32 cellular contexts compared by ENCODE assay signal in genomic region chr12:76124456-76124855, GRCh38. TPM values are rescaled to one million over a fixed set of nuclear protein-coding genes. Genes with fewer than 3 reads are reported as not detected.
A peak's percentile ranks its signal among the peaks of the same experiment; 100 is the strongest.
DNase-seq lines count a peak whose midpoint lies in the region; ATAC-seq, FAIRE-seq and TF ChIP-seq lines count a peak whose summit lies in the region.
"Had no signal": no experiment of that assay in that cellular context is flagged by ENCODE, and none has a peak within 500 bp of the region (broad histone marks: within the 10 kb centered on the region; RNA-seq: fewer than 3 reads in every experiment).

No MANE protein-coding gene starts in this region.

- H3K9me1 ChIP-seq in IMR-90 (ENCODE audit: insufficient read depth, low read length) (peaks cover 10% of the 10 kb centered on the region), K562 (ENCODE audit: control insufficient read depth, insufficient read depth, low read length) (no peaks in the 10 kb centered on the region)

- H3K27me3 Mint-ChIP-seq in activated naive CD4-positive, alpha-beta T cell treated with anti-CD3 and anti-CD28 coated beads for 36 hours (ENCODE audit: low read depth): no peaks in the 10 kb centered on the region
- H3K27me3 Mint-ChIP-seq: activated CD4-positive, alpha-beta memory T cell treated with anti-CD3 and anti-CD28 coated beads, Interleukin-2, amount 10 ng/mL, durations not matched to agents 7 days and 5 days; activated naive CD8-positive, alpha-beta T cell treated with anti-CD3 and anti-CD28 coated beads for 36 hours; activated T-helper 17 cell treated with anti-CD3 and anti-CD28 coated beads, Interleukin-2, amount 50 U/mL, for 72 hours; natural killer cell treated with Interleukin-12 subunit alpha and Interleukin-12 subunit beta and Interleukin-15 and Interleukin-18, amount 100 ng/mL, for 72 hours; T-cell had no signal

- H3K9ac ChIP-seq in IMR-90 (ENCODE audit: low read depth, low read length) (no peak overlapping the region), K562 (ENCODE audit: insufficient read depth in 1 of 2, low read depth in 2 of 2, low read length in 2 of 2) (no peak overlapping the region)

- H3K56ac ChIP-seq in IMR-90 (ENCODE audit: extremely low read depth, insufficient read depth, low read length): no peak overlapping the region

- CTCF ChIA-PET in IMR-90 (lab: Yijun Ruan, JAX): interaction anchor here (1.4 kb wide), 1 partner anchor 9 kb away, joined by 6 read pairs; no protein-coding TSS in a partner anchor
- CTCF ChIA-PET in K562 (lab: Yijun Ruan, JAX; ENCODE audit: low intra/inter-chr PET ratio): no interaction called here
- CTCF ChIA-PET in activated naive CD4-positive, alpha-beta T cell treated with anti-CD3 and anti-CD28 coated beads for 36 hours (lab: Charles Lee): interaction anchor here (0.6 kb wide), 1 partner anchor 339 kb away, joined by 3 read pairs; no protein-coding TSS in a partner anchor

- POLR2A ChIA-PET in IMR-90 (lab: Charles Lee; ENCODE audit: unreplicated experiment) (no interaction called here), K562 (lab: Yijun Ruan, JAX) (interaction anchor here (0.7 to 2.4 kb wide), 3 partner anchors 10 to 22 kb away, joined by 3 to 9 read pairs (median 3); no protein-coding TSS in a partner anchor)

- H3K4me1 ChIP-seq in IMR-90 (ENCODE audit: control insufficient read depth, insufficient read depth, low read length): peaks cover 5% of the 10 kb centered on the region; the same call in 1 of the 2 replicates
- H3K4me1 ChIP-seq in K562 (replicated peaks in 1 of 2; ENCODE audit: control insufficient read depth in 2 of 2, insufficient read depth in 2 of 2, low read length in 2 of 2): no peaks in the 10 kb centered on the region; a peak in 1 of 5 replicates
- H3K4me1 ChIP-seq in adrenal gland (replicated peaks in 1 of 2): peaks cover 0 to 5% of the 10 kb centered on the region in 2 donors
- H3K4me1 ChIP-seq: A549, BE2C had no signal

- peak; percentile 53 for DNase-seq in Daoy (ENCODE audit: low read depth)
- no peak for DNase-seq in IMR-90
- DNase-seq in K562 (ENCODE audit: extremely low read depth in 1 of 4, low spot score in 3 of 4): no peak
- DNase-seq in islet precursor cell: peak; percentile 53
- no peak for DNase-seq in NCI-H2107 (lab: John Stamatoyannopoulos, UW)
- no peak for DNase-seq in adrenal gland
- DNase-seq in activated naive CD4-positive, alpha-beta T cell treated with anti-CD3 and anti-CD28 coated beads for 36 hours: no peak
- DNase-seq: activated CD4-positive, alpha-beta memory T cell treated with anti-CD3 and anti-CD28 coated beads, Interleukin-2, amount 10 ng/mL, durations not matched to agents 7 days and 5 days; activated naive CD8-positive, alpha-beta T cell treated with anti-CD3 and anti-CD28 coated beads for 36 hours; BE2C; DMS53; dorsolateral prefrontal cortex; glutamatergic neuron; KG1; kidney; NCI-H1694; NCI-H2171 treated with DMSO at 0.1 percent for 48 hours; NCI-H526 treated with DMSO at 0.1 percent for 48 hours; ovary; small intestine; stimulated activated CD4-positive, alpha-beta T cell treated with anti-CD3 and anti-CD28 coated beads, Interleukin-1b, Interleukin-23, amount 100 ng/mL, for 48 hours; stimulated activated CD8-positive, alpha-beta memory T cell treated with anti-CD3 and anti-CD28 coated beads, Interleukin-4, amount 100 ng/mL, for 48 hours; T-cell had no signal

- H2BK5ac ChIP-seq in IMR-90 (ENCODE audit: low read depth, low read length, poor library complexity, severe bottlenecking): peak overlapping the region; percentile 70

- peak overlapping the region; percentile 32 for H3K27ac ChIP-seq in IMR-90 (ENCODE audit: insufficient read depth, low read length)
- no peak overlapping the region for H3K27ac ChIP-seq in K562 (ENCODE audit: extremely low read depth, low read depth, low read length)
- no peak overlapping the region for H3K27ac ChIP-seq in adrenal gland
- H3K27ac ChIP-seq: A549, dorsolateral prefrontal cortex, ovary, tibial nerve had no signal

- H3K36me3 Mint-ChIP-seq in activated naive CD4-positive, alpha-beta T cell treated with anti-CD3 and anti-CD28 coated beads for 36 hours (ENCODE audit: low read depth): no peaks in the 10 kb centered on the region
- H3K36me3 Mint-ChIP-seq: activated naive CD8-positive, alpha-beta T cell treated with anti-CD3 and anti-CD28 coated beads for 36 hours; natural killer cell treated with Interleukin-12 subunit alpha and Interleukin-12 subunit beta and Interleukin-15 and Interleukin-18, amount 100 ng/mL, for 72 hours; T-cell had no signal

- WGBS in IMR-90 (ENCODE audit: extremely low coverage in 2 of 2, insufficient read length in 1 of 2), 2 experiments: no CpG with 5 or more reads among the region's 5 CpGs
- WGBS in K562 (ENCODE audit: insufficient coverage, low coverage, missing lambda C conversion rate): 24% methylated on average over 5 of the region's 5 CpGs
- 68 to 81% (median 71%) methylated on average over 5 of the region's 5 CpGs for WGBS in adrenal gland, 4 donors

- peak overlapping the region; percentile 8; the same call in 1 of the 2 replicates for H3K14ac ChIP-seq in IMR-90 (replicated peaks; ENCODE audit: low read depth, low read length)

- H3K36me3 ChIP-seq in IMR-90 (ENCODE audit: control insufficient read depth, insufficient read depth, low read length) (no peaks in the 10 kb centered on the region), K562 (ENCODE audit: control insufficient read depth, insufficient read depth, low read length) (no peaks in the 10 kb centered on the region), adrenal gland (replicated peaks in 1 of 2) (no peaks in the 10 kb centered on the region)
- H3K36me3 ChIP-seq: BE2C, ovary, tibial nerve had no signal

- ATAC-seq in IMR-90 (ENCODE audit: low read depth) (no peak), K562 (peak; percentile 37; the same call in 2 of the 3 replicates), HG03354 (IDR thresholded peaks at IDR 0.05; ENCODE audit: poor library complexity, severe bottlenecking, unreplicated experiment) (no peak)
- ATAC-seq: A549; activated CD4-positive, CD25-positive, alpha-beta regulatory T cell treated with anti-CD3 and anti-CD28 coated beads, Interleukin-2, amount 50 U/mL, for 24 hours; activated T-helper 17 cell treated with anti-CD3 and anti-CD28 coated beads, Interleukin-2, amount 50 U/mL, for 72 hours; HCT116; natural killer cell treated with Interleukin-12 subunit alpha and Interleukin-12 subunit beta and Interleukin-15 and Interleukin-18, amount 100 ng/mL, for 72 hours; Panc1; T-cell had no signal

- FAIRE-seq in K562 (lab: Jason Lieb, UNC): peak; percentile 49
- FAIRE-seq: A549, HTR-8/SVneo, small intestine had no signal

- peak overlapping the region; percentile 74 for H2AFZ ChIP-seq in IMR-90 (replicated peaks; ENCODE audit: low read length, poor library complexity)
- peak overlapping the region; percentile 74 for H2AFZ ChIP-seq in K562 (ENCODE audit: low read depth, low read length)

- H3K79me2 ChIP-seq in K562 (ENCODE audit: control insufficient read depth, insufficient read depth, low read length): no peaks in the 10 kb centered on the region

- H3K18ac ChIP-seq in IMR-90 (ENCODE audit: low read depth, low read length): no peak overlapping the region

- in situ Hi-C loops in IMR-90 (cut with MboI; ENCODE audit: low sequenced_read_pairs): no loop called here
- in situ Hi-C loops in K562 (cut with MboI): no loop called here

- no peak overlapping the region for H3K27ac Mint-ChIP-seq in activated naive CD4-positive, alpha-beta T cell treated with anti-CD3 and anti-CD28 coated beads for 36 hours
- H3K27ac Mint-ChIP-seq: activated CD4-positive, alpha-beta memory T cell treated with anti-CD3 and anti-CD28 coated beads, Interleukin-2, amount 10 ng/mL, durations not matched to agents 7 days and 5 days; activated naive CD8-positive, alpha-beta T cell treated with anti-CD3 and anti-CD28 coated beads for 36 hours; activated T-helper 17 cell treated with anti-CD3 and anti-CD28 coated beads, Interleukin-2, amount 50 U/mL, for 72 hours; natural killer cell treated with Interleukin-12 subunit alpha and Interleukin-12 subunit beta and Interleukin-15 and Interleukin-18, amount 100 ng/mL, for 72 hours; T-cell had no signal

- no peak overlapping the region for H3K4me2 ChIP-seq in IMR-90 (ENCODE audit: low read depth, low read length)
- H3K4me2 ChIP-seq in K562 (ENCODE audit: insufficient read depth, low read length): no peak overlapping the region

- peak overlapping the region; percentile 88 for H2BK20ac ChIP-seq in IMR-90 (ENCODE audit: low read depth, low read length)

- H3K4me3 ChIP-seq in IMR-90 (ENCODE audit: insufficient read depth, low read depth, low read length): no peak overlapping the region
- H3K4me3 ChIP-seq in K562: no peak overlapping the region
- H3K4me3 ChIP-seq in adrenal gland: no peak overlapping the region
- H3K4me3 ChIP-seq: A549, dorsolateral prefrontal cortex, ovary, tibial nerve had no signal

- no peaks in the 10 kb centered on the region for H3K4me1 Mint-ChIP-seq in activated naive CD4-positive, alpha-beta T cell treated with anti-CD3 and anti-CD28 coated beads for 36 hours (ENCODE audit: low read depth)
- H3K4me1 Mint-ChIP-seq: activated CD4-positive, alpha-beta memory T cell treated with anti-CD3 and anti-CD28 coated beads, Interleukin-2, amount 10 ng/mL, durations not matched to agents 7 days and 5 days; activated naive CD8-positive, alpha-beta T cell treated with anti-CD3 and anti-CD28 coated beads for 36 hours; activated T-helper 17 cell treated with anti-CD3 and anti-CD28 coated beads, Interleukin-2, amount 50 U/mL, for 72 hours; T-cell had no signal

- no TSS peak for BruUV-seq in IMR-90 (replicated peaks; lab: Mats Ljungman, UMichigan)
- no TSS peak for BruUV-seq in K562 (replicated peaks; lab: Mats Ljungman, UMichigan)

- H2AK9ac ChIP-seq in IMR-90 (replicated peaks; ENCODE audit: low read depth, low read length, poor library complexity): no peak overlapping the region

- H2BK15ac ChIP-seq in IMR-90 (ENCODE audit: low read depth, low read length): peak overlapping the region; percentile 97; the same call in 2 of the 3 replicates

- H3K4me3 Mint-ChIP-seq in activated naive CD4-positive, alpha-beta T cell treated with anti-CD3 and anti-CD28 coated beads for 36 hours: no peak overlapping the region
- H3K4me3 Mint-ChIP-seq: activated CD4-positive, alpha-beta memory T cell treated with anti-CD3 and anti-CD28 coated beads, Interleukin-2, amount 10 ng/mL, durations not matched to agents 7 days and 5 days; activated naive CD8-positive, alpha-beta T cell treated with anti-CD3 and anti-CD28 coated beads for 36 hours; activated T-helper 17 cell treated with anti-CD3 and anti-CD28 coated beads, Interleukin-2, amount 50 U/mL, for 72 hours; natural killer cell treated with Interleukin-12 subunit alpha and Interleukin-12 subunit beta and Interleukin-15 and Interleukin-18, amount 100 ng/mL, for 72 hours; T-cell had no signal

- peak overlapping the region; percentile 1; the same call in 1 of the 2 replicates for H3K23ac ChIP-seq in IMR-90 (ENCODE audit: low read depth, low read length)

- peak overlapping the region in 1 of 2 experiments; percentile 86; a peak in 2 of 4 replicates for H4K8ac ChIP-seq in IMR-90 (ENCODE audit: low read depth in 2 of 2, low read length in 2 of 2)

- no peak overlapping the region for H4K5ac ChIP-seq in IMR-90 (ENCODE audit: low read depth, low read length)

- TF ChIP-seq RAD21 in IMR-90 (IDR thresholded peaks at IDR 0.05; ENCODE audit: low read length) (no peak), K562 (CRISPR knock-in tag; conservative IDR thresholded peaks at IDR 0.05 in 1 of 2, IDR thresholded peaks at IDR 0.05 in 1 of 2) (no peak)

- peak overlapping the region; percentile 77 for H2AK5ac ChIP-seq in IMR-90 (ENCODE audit: low read depth, low read length)

- no peaks in the 10 kb centered on the region for H4K20me1 ChIP-seq in IMR-90 (ENCODE audit: insufficient read depth, low read length)
- no peaks in the 10 kb centered on the region for H4K20me1 ChIP-seq in K562 (replicated peaks; ENCODE audit: control insufficient read depth, insufficient read depth, low read length)

- H3K79me1 ChIP-seq in IMR-90 (ENCODE audit: low read depth in 1 of 2, low read length in 2 of 2): peaks cover 0 to 3% of the 10 kb centered on the region in 2 experiments; a peak in 1 of 4 replicates

- intact Hi-C loops in IMR-90 (cut with micrococcal nuclease): no loop called here
- intact Hi-C loops in K562 (cut with micrococcal nuclease): no loop called here
- intact Hi-C loops in adrenal gland (cut with DNase I): no loop called here
- intact Hi-C loops in activated naive CD4-positive, alpha-beta T cell treated with anti-CD3 and anti-CD28 coated beads for 36 hours (cut with micrococcal nuclease): no loop called here

- TF ChIP-seq POLR2A in IMR-90 (IDR thresholded peaks at IDR 0.05; ENCODE audit: low read depth, low read length) (no peak), K562 (conservative IDR thresholded peaks at IDR 0.05) (no peak), adrenal gland (IDR thresholded peaks at IDR 0.05) (no peak)

- peak overlapping the region; percentile 95 for H2BK120ac ChIP-seq in IMR-90 (ENCODE audit: low read depth, low read length)

- dilution Hi-C loops in IMR-90 (cut with HindIII; ENCODE audit: low sequenced_read_pairs, unreplicated experiment): no loop called here

- peak overlapping the region; percentile 91 for H3K4ac ChIP-seq in IMR-90 (ENCODE audit: low read depth, low read length)

- no peaks in the 10 kb centered on the region for H3K9me3 Mint-ChIP-seq in activated naive CD4-positive, alpha-beta T cell treated with anti-CD3 and anti-CD28 coated beads for 36 hours
- H3K9me3 Mint-ChIP-seq: activated CD4-positive, alpha-beta memory T cell treated with anti-CD3 and anti-CD28 coated beads, Interleukin-2, amount 10 ng/mL, durations not matched to agents 7 days and 5 days; activated naive CD8-positive, alpha-beta T cell treated with anti-CD3 and anti-CD28 coated beads for 36 hours; activated T-helper 17 cell treated with anti-CD3 and anti-CD28 coated beads, Interleukin-2, amount 50 U/mL, for 72 hours; natural killer cell treated with Interleukin-12 subunit alpha and Interleukin-12 subunit beta and Interleukin-15 and Interleukin-18, amount 100 ng/mL, for 72 hours; T-cell had no signal

- no peaks in the 10 kb centered on the region for H3K27me3 ChIP-seq in IMR-90 (ENCODE audit: control insufficient read depth, insufficient read depth, low read length)
- no peaks in the 10 kb centered on the region for H3K27me3 ChIP-seq in K562 (ENCODE audit: control insufficient read depth in 2 of 2, insufficient read depth in 2 of 2, low read length in 2 of 2)
- no peaks in the 10 kb centered on the region for H3K27me3 ChIP-seq in adrenal gland
- H3K27me3 ChIP-seq: BE2C, dorsolateral prefrontal cortex, ovary, tibial nerve had no signal

- H4K91ac ChIP-seq in IMR-90 (ENCODE audit: insufficient read depth, low read depth, low read length): peak overlapping the region; percentile 91

- TF ChIP-seq EP300 in K562 (IDR thresholded peaks at IDR 0.05; ENCODE audit: low read length): no peak

- TF ChIP-seq CTCF in IMR-90 (conservative IDR thresholded peaks at IDR 0.05; ENCODE audit: low read depth, low read length): no peak
- no peak for TF ChIP-seq CTCF in K562 (IDR thresholded peaks at IDR 0.05 in 2 of 3, conservative IDR thresholded peaks at IDR 0.05 in 1 of 3; ENCODE audit: insufficient read depth in 2 of 3, low read depth in 1 of 3, low read length in 3 of 3)
- no peak for TF ChIP-seq CTCF in adrenal gland (IDR thresholded peaks at IDR 0.05)

- no peaks in the 10 kb centered on the region for H3K9me3 ChIP-seq in IMR-90 (ENCODE audit: control insufficient read depth, insufficient read depth, low read length)
- no peaks in the 10 kb centered on the region for H3K9me3 ChIP-seq in K562 (replicated peaks; ENCODE audit: control insufficient read depth, insufficient read depth, low read depth, low read length)
- H3K9me3 ChIP-seq in adrenal gland (replicated peaks in 1 of 3): no peaks in the 10 kb centered on the region
- H3K9me3 ChIP-seq: A549, BE2C, ovary, tibial nerve had no signal

RNA-seq across cellular contexts. Expression of gene NAP1L1, which starts 40.0 kb away (rescaled TPM):
- total RNA-seq in Daoy (2014; rRNA removed; shearing (Covaris generic)): 324 and 464 TPM in 2 replicates
- 86.4 and 166 TPM in 2 replicates for total RNA-seq in IMR-90 (2012; rRNA removed)
- polyA plus RNA-seq in IMR-90 (2012; rRNA removed): 160 and 200 TPM in 2 replicates
- polyA plus RNA-seq in IMR-90 (2012; cell fraction: cytosol; rRNA removed): 69.9 and 71.8 TPM in 2 replicates
- 28.8 and 129 TPM in 2 replicates for polyA plus RNA-seq in IMR-90 (2012; cell fraction: nucleus; rRNA removed; ENCODE audit: low replicate concordance)
- total RNA-seq in K562 (2011; cell fraction: chromatin; rRNA removed; ENCODE audit: low replicate concordance): 133 and 584 TPM in 2 replicates
- 52.5 and 79.6 TPM in 2 replicates for total RNA-seq in K562 (2011; cell fraction: nucleolus; rRNA removed)
- total RNA-seq in K562 (2011; cell fraction: nucleoplasm; rRNA removed): 207 and 415 TPM in 2 replicates
- 291 and 292 TPM in 2 replicates for total RNA-seq in K562 (2014; rRNA removed)
- 450 and 550 TPM in 2 replicates for total RNA-seq in K562 (2014; rRNA removed; fragmentation: Illumina TruSeq; extraction: Trizol)
- total RNA-seq in K562 (2015; rRNA removed; fragmentation: Illumina TruSeq; extraction: Trizol): 358 and 383 TPM in 2 replicates
- total RNA-seq in K562 (2021): 518 and 530 TPM in 2 replicates
- 421 and 458 TPM in 2 replicates for polyA plus RNA-seq in K562 (2011; rRNA removed)
- 67.9 and 143 TPM in 2 replicates for polyA plus RNA-seq in K562 (2011; cell fraction: cytosol; rRNA removed)
- 135 and 211 TPM in 2 replicates for polyA plus RNA-seq in K562 (2011; cell fraction: nucleus; rRNA removed)
- 571 and 740 TPM in 2 replicates for polyA plus RNA-seq in K562 (2012)
- polyA plus RNA-seq in K562 (2014; fragmentation: Illumina TruSeq; extraction: Trizol): 560 and 747 TPM in 2 replicates
- polyA plus RNA-seq in K562 (2014; fragmentation: Nextera tagmentation; extraction: Ambion mirVana): 100 to 1,000 TPM; 287 to 326 TPM
- polyA plus RNA-seq in K562 (2014; rRNA removed): 400 and 473 TPM in 2 replicates
- 372 and 401 TPM in 2 replicates for polyA minus RNA-seq in K562 (2011; rRNA and poly(A)+ RNA removed)
- 188 and 218 TPM in 2 replicates for polyA minus RNA-seq in K562 (2011; cell fraction: cytosol; rRNA and poly(A)+ RNA removed)
- 139 and 220 TPM in 2 replicates for polyA minus RNA-seq in K562 (2011; cell fraction: nucleus; rRNA and poly(A)+ RNA removed)
- total RNA-seq in adrenal gland: 100 to 1,000 TPM; 261 to 518 (median 393) TPM
- polyA plus RNA-seq in adrenal gland: 100 to 1,000 TPM; 260 to 356 (median 341) TPM
- total RNA-seq in activated naive CD4-positive, alpha-beta T cell treated with anti-CD3 and anti-CD28 coated beads for 36 hours: 1,000 to 10,000 TPM; 1,078 to 1,092 TPM

Comparison
In these comparisons a context has a peak if more than half of its experiments do, and no peak if none do; other contexts are left out.
1. DNase-seq: peak in Daoy (single experiment) and islet precursor cell (single experiment); none in IMR-90 (single experiment), K562 (0 of 4), NCI-H2107 (single experiment), adrenal gland (0 of 7) and activated naive CD4-positive, alpha-beta T cell treated with anti-CD3 and anti-CD28 coated beads for 36 hours (single experiment).